Comparison of ENCODE assay signal across 1 cellular context in the genomic region with DNA sequence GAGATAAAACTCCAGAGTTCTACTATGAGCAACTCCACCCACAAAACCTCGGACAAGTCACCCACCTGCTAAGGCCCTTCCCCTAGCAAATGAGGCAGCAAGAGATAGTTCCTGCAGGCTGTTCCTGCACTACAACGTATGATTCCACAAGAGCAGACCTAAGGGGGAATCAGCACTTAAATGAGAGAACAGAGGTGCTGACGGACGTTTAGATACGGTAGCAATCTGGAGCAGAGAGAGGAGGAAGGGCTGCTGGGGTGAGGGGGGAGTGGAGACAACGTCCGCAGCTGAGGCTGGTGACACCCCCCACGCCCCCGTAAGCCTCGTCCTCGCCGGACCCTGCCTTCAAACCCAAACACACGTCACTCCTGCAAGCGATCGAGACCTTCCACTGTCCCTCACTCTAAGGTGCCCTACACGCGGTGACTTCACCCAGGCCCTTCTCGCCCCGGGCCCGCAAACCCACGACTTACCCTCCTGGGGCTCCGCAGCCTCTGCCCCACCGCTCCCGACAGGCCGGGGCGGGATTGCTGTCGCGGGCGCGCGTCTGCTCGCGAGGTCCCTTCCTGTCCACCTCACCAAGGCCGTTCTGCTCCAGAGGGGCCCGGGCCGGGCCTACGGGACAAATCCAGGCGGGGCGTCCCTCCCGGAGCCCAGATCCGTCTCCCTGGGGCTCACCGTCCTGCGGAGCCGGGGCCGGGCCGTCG.
A peak's percentile ranks its signal among the peaks of the same experiment; 100 is the strongest.
TF ChIP-seq lines count a peak whose summit lies in the region.

No MANE protein-coding gene starts in this region.

TF ChIP-seq in GM12878, 131 proteins besides CTCF, POLR2A, EP300 and RAD21 (continued from another document):
- TF ChIP-seq PKNOX1 (IDR thresholded peaks at IDR 0.05): peak; percentile 35; the same call in 1 of the 2 replicates
- TF ChIP-seq HDGF (IDR thresholded peaks at IDR 0.05): peak; percentile 84; the same call in 1 of the 2 replicates
- 0 out of 3 replicates have a peak, but pooled peaks of 1 of the 2 experiments have one; percentile 22 for TF ChIP-seq EGR1 (IDR thresholded peaks at IDR 0.05; ENCODE audit: borderline replicate concordance in 1 of 2, low read depth in 2 of 2, low read length in 2 of 2)
- no peak for TF ChIP-seq FOS (IDR thresholded peaks at IDR 0.05; ENCODE audit: borderline replicate concordance, extremely low read depth, insufficient read length)
- TF ChIP-seq ZNF384 (IDR thresholded peaks at IDR 0.05; ENCODE audit: borderline replicate concordance, low read depth, low read length): no peak
